Comparison of ENCODE assay signal across 22 cellular contexts in the genomic region with DNA sequence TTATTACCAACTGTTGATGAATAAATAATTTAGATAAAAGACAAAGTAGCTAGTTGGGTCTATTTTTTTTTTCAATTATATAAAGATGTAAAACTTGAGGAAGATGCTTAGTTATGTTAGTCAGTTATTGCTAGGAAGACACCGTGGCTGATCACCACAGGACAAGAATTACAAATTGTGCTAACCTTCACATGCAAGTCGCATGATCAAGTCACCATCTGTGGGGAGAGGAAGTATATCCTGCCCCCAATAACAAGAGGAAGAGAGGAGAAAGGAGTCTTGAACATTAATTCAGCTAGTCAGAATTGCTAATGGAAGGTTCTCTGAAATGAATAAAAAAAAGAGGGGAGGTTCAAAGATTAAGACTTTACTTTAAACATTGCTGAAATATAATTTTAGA.
"Had no signal": no experiment of that assay in that cellular context is flagged by ENCODE, and none has a peak within 500 bp of the region (broad histone marks: within the 10 kb centered on the region; RNA-seq: fewer than 3 reads in every experiment).

No MANE protein-coding gene starts in this region.

- DNase-seq: dermis blood vessel endothelial cell; effector memory CD8-positive, alpha-beta T cell; erythroblast; esophagus squamous epithelium; left ventricle myocardium superior; lower lobe of right lung; mucosa of descending colon; naive B cell; nephron progenitor cell; occipital lobe; right lobe of liver; stimulated activated CD4-positive, alpha-beta T cell treated with anti-CD3 and anti-CD28 coated beads, Interleukin-12 subunit alpha, Interleukin-12 subunit beta, amount 100 ng/mL, for 4 hours; stimulated activated CD4-positive, alpha-beta T cell treated with anti-CD3 and anti-CD28 coated beads, Interleukin-1b, Interleukin-23, amount 100 ng/mL, for 48 hours; stimulated activated CD4-positive, alpha-beta T cell treated with anti-CD3 and anti-CD28 coated beads, Interleukin-4, amount 100 ng/mL, for 1 hour; stimulated activated CD8-positive, alpha-beta memory T cell treated with anti-CD3 and anti-CD28 coated beads, Interleukin-4, amount 100 ng/mL, for 48 hours; stimulated activated naive CD4-positive, alpha-beta T cell treated with Interleukin-2 at 50 U/mL for 16 hours; stomach; thyroid gland; trophoblast cell had no signal

- H3K9me3 ChIP-seq: esophagus squamous epithelium, lower lobe of right lung, mucosa of descending colon, right lobe of liver, stomach, thyroid gland had no signal

- H3K27me3 ChIP-seq: esophagus squamous epithelium, right lobe of liver, stomach, thyroid gland had no signal

- ATAC-seq: effector memory CD8-positive, alpha-beta T cell; left ventricle myocardium superior; lower lobe of right lung; mucosa of descending colon; right lobe of liver had no signal

- H3K4me1 ChIP-seq: esophagus squamous epithelium, lower lobe of right lung, parathyroid adenoma, right lobe of liver, thyroid gland had no signal

- H3K27ac ChIP-seq: coronary artery, esophagus squamous epithelium, lower lobe of right lung, parathyroid adenoma, right lobe of liver, stomach, thyroid gland had no signal

- H3K4me3 ChIP-seq: coronary artery, esophagus squamous epithelium, lower lobe of right lung, mucosa of descending colon, right lobe of liver, smooth muscle cell, stomach, thyroid gland had no signal
